29 cellular contexts compared by ENCODE assay signal in the genomic region with DNA sequence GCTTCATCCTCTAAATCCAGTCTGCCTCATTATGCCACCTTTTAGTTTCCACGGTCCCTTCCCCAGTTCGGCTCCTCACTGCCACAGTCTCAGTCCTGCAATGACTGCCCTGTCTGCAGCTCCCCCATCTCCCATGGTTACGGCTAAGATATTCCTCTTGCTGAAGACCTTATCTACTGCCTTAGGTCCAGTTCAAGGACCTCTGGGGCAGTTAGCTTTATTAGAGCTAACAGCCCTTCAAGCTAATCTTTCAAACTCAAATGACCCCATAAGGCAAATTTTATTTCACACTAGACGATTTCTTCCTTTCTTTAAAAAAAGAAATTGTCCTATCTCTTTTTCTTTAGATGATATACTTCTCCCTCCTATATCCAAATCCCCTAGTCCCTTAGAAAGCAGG.
"Had no signal": no experiment of that assay in that cellular context is flagged by ENCODE, and none has a peak within 500 bp of the region (broad histone marks: within the 10 kb centered on the region; RNA-seq: fewer than 3 reads in every experiment).

No MANE protein-coding gene starts in this region.

- DNase-seq: heart right ventricle; islet precursor cell; left ventricle myocardium superior; lower lobe of right lung; mammary epithelial cell; midbrain; mucosa of descending colon; naive thymus-derived CD4-positive, alpha-beta T cell; occipital lobe; psoas muscle; stimulated activated CD4-positive, alpha-beta T cell treated with anti-CD3 and anti-CD28 coated beads, Interleukin-12 subunit alpha, Interleukin-12 subunit beta, amount 100 ng/mL, for 4 hours; stimulated activated CD4-positive, alpha-beta T cell treated with anti-CD3 and anti-CD28 coated beads, Interleukin-15, amount 100 ng/mL, for 24 hours; stimulated activated CD4-positive, alpha-beta T cell treated with anti-CD3 and anti-CD28 coated beads, Interleukin-2, amount 100 ng/mL, for 24 hours; stimulated activated CD4-positive, alpha-beta T cell treated with anti-CD3 and anti-CD28 coated beads, Interleukin-4, amount 100 ng/mL, for 1 hour; stimulated activated naive B cell treated with anti-CD40 and anti-IgM and Interleukin-4, amounts not matched to agents 10 μg/mL and 1 μg/mL and 100 μg/mL, for 72 hours; stimulated activated naive CD8-positive, alpha-beta T cell treated with anti-CD3 and anti-CD28 coated beads, Interleukin-15, Interleukin-2, amounts not matched to agents 100 U/mL and 50 U/mL, for 24 hours; stomach; testis; thyroid gland; transverse colon; upper lobe of right lung had no signal

- H3K27me3 ChIP-seq: heart right ventricle, hepatocyte, neutrophil, stomach, testis, thyroid gland, transverse colon, upper lobe of right lung had no signal

- FAIRE-seq: urothelium cell line had no signal

- H3K9me3 Mint-ChIP-seq: natural killer cell treated with Interleukin-12 subunit alpha and Interleukin-12 subunit beta and Interleukin-15 and Interleukin-18, amount 100 ng/mL, for 72 hours had no signal

- H3K9me3 ChIP-seq: lower lobe of right lung, psoas muscle, testis, thyroid gland, transverse colon, upper lobe of right lung had no signal

- H3K36me3 Mint-ChIP-seq: natural killer cell treated with Interleukin-12 subunit alpha and Interleukin-12 subunit beta and Interleukin-15 and Interleukin-18, amount 100 ng/mL, for 72 hours; stimulated activated naive B cell treated with anti-CD40 and anti-IgM and Interleukin-4, amounts not matched to agents 10 μg/mL and 1 μg/mL and 100 μg/mL, for 72 hours had no signal

- H3K27ac Mint-ChIP-seq: naive thymus-derived CD4-positive, alpha-beta T cell; natural killer cell treated with Interleukin-12 subunit alpha and Interleukin-12 subunit beta and Interleukin-15 and Interleukin-18, amount 100 ng/mL, for 72 hours; stimulated activated naive B cell treated with anti-CD40 and anti-IgM and Interleukin-4, amounts not matched to agents 10 μg/mL and 1 μg/mL and 100 μg/mL, for 72 hours had no signal

- H3K4me2 ChIP-seq: hepatocyte had no signal

- H3K27ac ChIP-seq: heart right ventricle, hepatocyte, lower lobe of right lung, neutrophil, parathyroid adenoma, psoas muscle, skin epidermis, stomach, testis, thyroid gland, transverse colon, upper lobe of right lung had no signal

- H3K9ac ChIP-seq: parathyroid adenoma had no signal

- ATAC-seq: heart right ventricle; left ventricle myocardium superior; lower lobe of right lung; mucosa of descending colon; naive thymus-derived CD4-positive, alpha-beta T cell; natural killer cell treated with Interleukin-12 subunit alpha and Interleukin-12 subunit beta and Interleukin-15 and Interleukin-18, amount 100 ng/mL, for 72 hours; psoas muscle; sciatic nerve; stimulated activated naive B cell treated with anti-CD40 and anti-IgM and Interleukin-4, amounts not matched to agents 10 μg/mL and 1 μg/mL and 100 μg/mL, for 72 hours; stimulated activated naive CD8-positive, alpha-beta T cell treated with anti-CD3 and anti-CD28 coated beads, Interleukin-15, Interleukin-2, amounts not matched to agents 100 U/mL and 50 U/mL, for 24 hours; upper lobe of right lung had no signal

- H2AFZ ChIP-seq: hepatocyte, parathyroid adenoma had no signal

- H3K4me1 ChIP-seq: parathyroid adenoma, psoas muscle had no signal

- H3K36me3 ChIP-seq: lower lobe of right lung, thyroid gland, transverse colon, upper lobe of right lung had no signal

- H3K79me2 ChIP-seq: hepatocyte had no signal

- H3K4me3 ChIP-seq: heart right ventricle, hepatocyte, lower lobe of right lung, mucosa of descending colon, psoas muscle, skin epidermis, stomach, testis, thyroid gland, transverse colon, upper lobe of right lung had no signal

- H3K4me3 Mint-ChIP-seq: naive thymus-derived CD4-positive, alpha-beta T cell; natural killer cell treated with Interleukin-12 subunit alpha and Interleukin-12 subunit beta and Interleukin-15 and Interleukin-18, amount 100 ng/mL, for 72 hours; neural crest cell; stimulated activated naive B cell treated with anti-CD40 and anti-IgM and Interleukin-4, amounts not matched to agents 10 μg/mL and 1 μg/mL and 100 μg/mL, for 72 hours had no signal
